ENCODE assay signal across 22 cellular contexts in genomic region chr3:140406655-140407054, GRCh38.
"Had no signal": no experiment of that assay in that cellular context is flagged by ENCODE, and none has a peak within 500 bp of the region (broad histone marks: within the 10 kb centered on the region; RNA-seq: fewer than 3 reads in every experiment).

No MANE protein-coding gene starts in this region.

- ATAC-seq: activated CD4-positive, alpha-beta T cell treated with anti-CD3 and anti-CD28 coated beads for 36 hours; activated T-helper 17 cell treated with anti-CD3 and anti-CD28 coated beads, Interleukin-2, amount 50 U/mL, for 72 hours; left ventricle myocardium superior; WTC11 had no signal

- H3K27me3 ChIP-seq: adrenal gland, ascending aorta, neutrophil, ovary, spleen, upper lobe of left lung had no signal

- H3K4me1 ChIP-seq: adrenal gland, ascending aorta, prostate gland, spleen had no signal

- DNase-seq: activated CD4-positive, alpha-beta T cell treated with anti-CD3 and anti-CD28 coated beads for 36 hours; activated CD4-positive, alpha-beta T cell treated with anti-CD3 and anti-CD28 coated beads, Interleukin-2, amount 50 U/mL, for 4 hours; activated CD8-positive, alpha-beta memory T cell treated with anti-CD3 and anti-CD28 coated beads for 24 hours; activated CD8-positive, alpha-beta memory T cell treated with anti-CD3 and anti-CD28 coated beads, Interleukin-2, amount 50 U/mL, for 4 hours; activated naive CD4-positive, alpha-beta T cell; activated T-cell treated with anti-CD3 and anti-CD28 coated beads, Interleukin-2, amount 50 U/mL, for 24 hours; adrenal gland; immature natural killer cell; left ventricle myocardium superior; ovary; spleen; stimulated activated CD4-positive, alpha-beta T cell treated with anti-CD3 and anti-CD28 coated beads, Interleukin-4, amount 100 ng/mL, for 1 hour; stimulated activated naive CD4-positive, alpha-beta T cell; T-helper 1 cell; T-helper 9 cell; upper lobe of left lung had no signal

- H3K27ac ChIP-seq: adrenal gland, ascending aorta, coronary artery, neutrophil, ovary, prostate gland, spleen, upper lobe of left lung had no signal
